ENCODE assay signal across 1 cellular context in the genomic region with DNA sequence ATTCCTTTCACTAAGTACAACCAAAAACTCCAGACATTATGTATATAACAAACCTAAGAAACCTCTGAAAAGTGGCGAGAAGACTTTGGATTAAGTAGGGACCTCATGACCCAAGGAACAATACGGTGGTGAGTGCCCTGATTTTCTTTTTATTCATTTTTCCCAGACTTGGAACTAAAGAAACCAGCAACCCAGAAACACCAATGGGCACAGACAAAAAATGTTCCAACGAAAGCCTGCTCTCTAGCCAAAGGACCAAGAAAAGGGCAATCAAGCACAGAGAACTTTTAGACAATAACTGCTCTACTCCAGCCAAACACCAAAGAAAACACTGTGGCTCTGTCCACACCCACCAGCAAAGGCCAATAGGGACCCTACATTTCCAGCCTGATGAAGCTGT.
TF ChIP-seq lines count a peak whose summit lies in the region.

No MANE protein-coding gene starts in this region.

TF ChIP-seq in GM23338, 12 proteins besides CTCF, POLR2A, EP300 and RAD21 (continued from another document):
- TF ChIP-seq, protein P1, sequence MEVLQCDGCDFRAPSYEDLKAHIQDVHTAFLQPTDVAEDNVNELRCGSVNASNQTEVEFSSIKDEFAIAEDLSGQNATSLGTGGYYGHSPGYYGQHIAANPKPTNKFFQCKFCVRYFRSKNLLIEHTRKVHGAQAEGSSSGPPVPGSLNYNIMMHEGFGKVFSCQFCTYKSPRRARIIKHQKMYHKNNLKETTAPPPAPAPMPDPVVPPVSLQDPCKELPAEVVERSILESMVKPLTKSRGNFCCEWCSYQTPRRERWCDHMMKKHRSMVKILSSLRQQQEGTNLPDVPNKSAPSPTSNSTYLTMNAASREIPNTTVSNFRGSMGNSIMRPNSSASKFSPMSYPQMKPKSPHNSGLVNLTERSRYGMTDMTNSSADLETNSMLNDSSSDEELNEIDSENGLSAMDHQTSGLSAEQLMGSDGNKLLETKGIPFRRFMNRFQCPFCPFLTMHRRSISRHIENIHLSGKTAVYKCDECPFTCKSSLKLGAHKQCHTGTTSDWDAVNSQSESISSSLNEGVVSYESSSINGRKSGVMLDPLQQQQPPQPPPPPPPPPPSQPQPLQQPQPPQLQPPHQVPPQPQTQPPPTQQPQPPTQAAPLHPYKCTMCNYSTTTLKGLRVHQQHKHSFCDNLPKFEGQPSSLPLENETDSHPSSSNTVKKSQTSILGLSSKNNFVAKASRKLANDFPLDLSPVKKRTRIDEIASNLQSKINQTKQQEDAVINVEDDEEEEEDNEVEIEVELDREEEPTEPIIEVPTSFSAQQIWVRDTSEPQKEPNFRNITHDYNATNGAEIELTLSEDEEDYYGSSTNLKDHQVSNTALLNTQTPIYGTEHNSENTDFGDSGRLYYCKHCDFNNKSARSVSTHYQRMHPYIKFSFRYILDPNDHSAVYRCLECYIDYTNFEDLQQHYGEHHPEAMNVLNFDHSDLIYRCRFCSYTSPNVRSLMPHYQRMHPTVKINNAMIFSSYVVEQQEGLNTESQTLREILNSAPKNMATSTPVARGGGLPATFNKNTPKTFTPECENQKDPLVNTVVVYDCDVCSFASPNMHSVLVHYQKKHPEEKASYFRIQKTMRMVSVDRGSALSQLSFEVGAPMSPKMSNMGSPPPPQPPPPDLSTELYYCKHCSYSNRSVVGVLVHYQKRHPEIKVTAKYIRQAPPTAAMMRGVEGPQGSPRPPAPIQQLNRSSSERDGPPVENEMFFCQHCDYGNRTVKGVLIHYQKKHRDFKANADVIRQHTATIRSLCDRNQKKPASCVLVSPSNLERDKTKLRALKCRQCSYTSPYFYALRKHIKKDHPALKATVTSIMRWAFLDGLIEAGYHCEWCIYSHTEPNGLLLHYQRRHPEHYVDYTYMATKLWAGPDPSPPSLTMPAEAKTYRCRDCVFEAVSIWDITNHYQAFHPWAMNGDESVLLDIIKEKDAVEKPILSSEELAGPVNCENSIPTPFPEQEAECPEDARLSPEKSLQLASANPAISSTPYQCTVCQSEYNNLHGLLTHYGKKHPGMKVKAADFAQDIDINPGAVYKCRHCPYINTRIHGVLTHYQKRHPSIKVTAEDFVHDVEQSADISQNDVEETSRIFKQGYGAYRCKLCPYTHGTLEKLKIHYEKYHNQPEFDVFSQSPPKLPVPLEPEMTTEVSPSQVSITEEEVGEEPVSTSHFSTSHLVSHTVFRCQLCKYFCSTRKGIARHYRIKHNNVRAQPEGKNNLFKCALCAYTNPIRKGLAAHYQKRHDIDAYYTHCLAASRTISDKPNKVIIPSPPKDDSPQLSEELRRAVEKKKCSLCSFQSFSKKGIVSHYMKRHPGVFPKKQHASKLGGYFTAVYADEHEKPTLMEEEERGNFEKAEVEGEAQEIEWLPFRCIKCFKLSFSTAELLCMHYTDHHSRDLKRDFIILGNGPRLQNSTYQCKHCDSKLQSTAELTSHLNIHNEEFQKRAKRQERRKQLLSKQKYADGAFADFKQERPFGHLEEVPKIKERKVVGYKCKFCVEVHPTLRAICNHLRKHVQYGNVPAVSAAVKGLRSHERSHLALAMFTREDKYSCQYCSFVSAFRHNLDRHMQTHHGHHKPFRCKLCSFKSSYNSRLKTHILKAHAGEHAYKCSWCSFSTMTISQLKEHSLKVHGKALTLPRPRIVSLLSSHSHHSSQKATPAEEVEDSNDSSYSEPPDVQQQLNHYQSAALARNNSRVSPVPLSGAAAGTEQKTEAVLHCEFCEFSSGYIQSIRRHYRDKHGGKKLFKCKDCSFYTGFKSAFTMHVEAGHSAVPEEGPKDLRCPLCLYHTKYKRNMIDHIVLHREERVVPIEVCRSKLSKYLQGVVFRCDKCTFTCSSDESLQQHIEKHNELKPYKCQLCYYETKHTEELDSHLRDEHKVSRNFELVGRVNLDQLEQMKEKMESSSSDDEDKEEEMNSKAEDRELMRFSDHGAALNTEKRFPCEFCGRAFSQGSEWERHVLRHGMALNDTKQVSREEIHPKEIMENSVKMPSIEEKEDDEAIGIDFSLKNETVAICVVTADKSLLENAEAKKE (CRISPR knock-in tag; IDR thresholded peaks at IDR 0.05): no peak
- no peak for TF ChIP-seq ZNF114 (CRISPR knock-in tag; IDR thresholded peaks at IDR 0.05)
- no peak for TF ChIP-seq CREB1 (CRISPR knock-in tag; IDR thresholded peaks at IDR 0.05; ENCODE audit: low read depth)
- TF ChIP-seq, protein P2, sequence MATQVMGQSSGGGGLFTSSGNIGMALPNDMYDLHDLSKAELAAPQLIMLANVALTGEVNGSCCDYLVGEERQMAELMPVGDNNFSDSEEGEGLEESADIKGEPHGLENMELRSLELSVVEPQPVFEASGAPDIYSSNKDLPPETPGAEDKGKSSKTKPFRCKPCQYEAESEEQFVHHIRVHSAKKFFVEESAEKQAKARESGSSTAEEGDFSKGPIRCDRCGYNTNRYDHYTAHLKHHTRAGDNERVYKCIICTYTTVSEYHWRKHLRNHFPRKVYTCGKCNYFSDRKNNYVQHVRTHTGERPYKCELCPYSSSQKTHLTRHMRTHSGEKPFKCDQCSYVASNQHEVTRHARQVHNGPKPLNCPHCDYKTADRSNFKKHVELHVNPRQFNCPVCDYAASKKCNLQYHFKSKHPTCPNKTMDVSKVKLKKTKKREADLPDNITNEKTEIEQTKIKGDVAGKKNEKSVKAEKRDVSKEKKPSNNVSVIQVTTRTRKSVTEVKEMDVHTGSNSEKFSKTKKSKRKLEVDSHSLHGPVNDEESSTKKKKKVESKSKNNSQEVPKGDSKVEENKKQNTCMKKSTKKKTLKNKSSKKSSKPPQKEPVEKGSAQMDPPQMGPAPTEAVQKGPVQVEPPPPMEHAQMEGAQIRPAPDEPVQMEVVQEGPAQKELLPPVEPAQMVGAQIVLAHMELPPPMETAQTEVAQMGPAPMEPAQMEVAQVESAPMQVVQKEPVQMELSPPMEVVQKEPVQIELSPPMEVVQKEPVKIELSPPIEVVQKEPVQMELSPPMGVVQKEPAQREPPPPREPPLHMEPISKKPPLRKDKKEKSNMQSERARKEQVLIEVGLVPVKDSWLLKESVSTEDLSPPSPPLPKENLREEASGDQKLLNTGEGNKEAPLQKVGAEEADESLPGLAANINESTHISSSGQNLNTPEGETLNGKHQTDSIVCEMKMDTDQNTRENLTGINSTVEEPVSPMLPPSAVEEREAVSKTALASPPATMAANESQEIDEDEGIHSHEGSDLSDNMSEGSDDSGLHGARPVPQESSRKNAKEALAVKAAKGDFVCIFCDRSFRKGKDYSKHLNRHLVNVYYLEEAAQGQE (IDR thresholded peaks at IDR 0.05; ENCODE audit: unreplicated experiment): no peak
- no peak for TF ChIP-seq JUNB (IDR thresholded peaks at IDR 0.05; ENCODE audit: unreplicated experiment)
- TF ChIP-seq EZH2phosphoT487 (IDR thresholded peaks at IDR 0.05; ENCODE audit: unreplicated experiment): no peak
